In the genomic region with DNA sequence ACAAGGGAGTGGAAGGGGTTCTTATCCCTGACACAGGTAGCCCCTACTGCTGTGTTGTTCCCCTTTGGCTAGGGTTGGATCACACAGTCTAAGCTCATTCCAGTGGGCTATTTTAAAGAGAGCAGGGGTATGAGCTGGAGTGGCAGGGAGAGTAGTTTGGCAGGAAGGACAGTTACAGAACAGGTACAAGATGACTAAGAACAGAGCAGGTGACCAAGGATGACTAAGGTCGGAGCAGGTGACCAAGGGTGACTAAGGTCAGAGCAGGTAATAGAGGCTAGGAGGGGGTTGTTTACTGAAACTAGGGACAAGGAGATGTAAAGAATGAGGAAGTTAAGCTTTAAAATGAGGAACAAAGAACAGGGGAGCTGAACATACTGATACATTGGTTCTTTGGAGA, we compare ENCODE assay signal across 20 cellular contexts.
"Had no signal": no experiment of that assay in that cellular context is flagged by ENCODE, and none has a peak within 500 bp of the region (broad histone marks: within the 10 kb centered on the region; RNA-seq: fewer than 3 reads in every experiment).

No MANE protein-coding gene starts in this region.

- ATAC-seq: activated CD4-positive, CD25-positive, alpha-beta regulatory T cell treated with anti-CD3 and anti-CD28 coated beads, Interleukin-2, amount 50 U/mL, for 24 hours; activated CD8-positive, alpha-beta T cell treated with anti-CD3 and anti-CD28 coated beads, Interleukin-2, amount 10 ng/mL, durations not matched to agents 7 days and 5 days; activated naive CD8-positive, alpha-beta T cell treated with anti-CD3 and anti-CD28 coated beads, Interleukin-2, amount 50 U/mL, for 24 hours; activated T-cell treated with anti-CD3 and anti-CD28 coated beads, Interleukin-2, amount 50 U/mL, for 4 hours; foreskin keratinocyte; mucosa of descending colon had no signal

- DNase-seq: activated CD4-positive, alpha-beta T cell treated with anti-CD3 and anti-CD28 coated beads, Interleukin-2, amount 10 ng/mL, durations not matched to agents 7 days and 5 days; activated CD8-positive, alpha-beta T cell treated with anti-CD3 and anti-CD28 coated beads, Interleukin-2, amount 10 ng/mL, durations not matched to agents 7 days and 5 days; activated naive CD4-positive, alpha-beta T cell treated with anti-CD3 and anti-CD28 coated beads, Interleukin-2, amount 10 ng/mL, durations not matched to agents 7 days and 5 days; activated naive CD8-positive, alpha-beta T cell treated with anti-CD3 and anti-CD28 coated beads, Interleukin-2, amount 50 U/mL, for 24 hours; activated T-cell treated with anti-CD3 and anti-CD28 coated beads, Interleukin-2, amount 50 U/mL, for 4 hours; aorta; brain microvascular endothelial cell; central memory CD4-positive, alpha-beta T cell; colonic mucosa; foreskin keratinocyte; hypothalamus; left ventricle myocardium inferior; mammary epithelial cell; mucosa of descending colon; naive B cell; T-helper 9 cell; transverse colon had no signal

- H3K27ac Mint-ChIP-seq: activated CD4-positive, alpha-beta T cell treated with anti-CD3 and anti-CD28 coated beads, Interleukin-2, amount 10 ng/mL, durations not matched to agents 7 days and 5 days; activated CD8-positive, alpha-beta T cell treated with anti-CD3 and anti-CD28 coated beads, Interleukin-2, amount 10 ng/mL, durations not matched to agents 7 days and 5 days; activated naive CD4-positive, alpha-beta T cell treated with anti-CD3 and anti-CD28 coated beads, Interleukin-2, amount 10 ng/mL, durations not matched to agents 7 days and 5 days; activated naive CD8-positive, alpha-beta T cell treated with anti-CD3 and anti-CD28 coated beads, Interleukin-2, amount 50 U/mL, for 24 hours; naive B cell; stimulated activated naive CD8-positive, alpha-beta T cell treated with anti-CD3 and anti-CD28 coated beads, Interleukin-15, Interleukin-2, amounts not matched to agents 100 ng/mL and 50 ng/mL, for 24 hours had no signal

- H3K4me1 Mint-ChIP-seq: activated CD4-positive, alpha-beta T cell treated with anti-CD3 and anti-CD28 coated beads, Interleukin-2, amount 10 ng/mL, durations not matched to agents 7 days and 5 days; activated naive CD4-positive, alpha-beta T cell treated with anti-CD3 and anti-CD28 coated beads, Interleukin-2, amount 10 ng/mL, durations not matched to agents 7 days and 5 days; activated naive CD8-positive, alpha-beta T cell treated with anti-CD3 and anti-CD28 coated beads, Interleukin-2, amount 50 U/mL, for 24 hours; neural crest cell had no signal

- H3K36me3 Mint-ChIP-seq: activated naive CD4-positive, alpha-beta T cell treated with anti-CD3 and anti-CD28 coated beads, Interleukin-2, amount 10 ng/mL, durations not matched to agents 7 days and 5 days had no signal

- H3K27me3 Mint-ChIP-seq: activated naive CD8-positive, alpha-beta T cell treated with anti-CD3 and anti-CD28 coated beads, Interleukin-2, amount 50 U/mL, for 24 hours had no signal

- H3K4me3 Mint-ChIP-seq: activated CD4-positive, alpha-beta T cell treated with anti-CD3 and anti-CD28 coated beads, Interleukin-2, amount 10 ng/mL, durations not matched to agents 7 days and 5 days; activated CD8-positive, alpha-beta T cell treated with anti-CD3 and anti-CD28 coated beads, Interleukin-2, amount 10 ng/mL, durations not matched to agents 7 days and 5 days; activated naive CD4-positive, alpha-beta T cell treated with anti-CD3 and anti-CD28 coated beads, Interleukin-2, amount 10 ng/mL, durations not matched to agents 7 days and 5 days; activated naive CD8-positive, alpha-beta T cell treated with anti-CD3 and anti-CD28 coated beads, Interleukin-2, amount 50 U/mL, for 24 hours; activated T-cell treated with anti-CD3 and anti-CD28 coated beads, Interleukin-2, amount 50 U/mL, for 4 hours; neural crest cell; stimulated activated naive CD8-positive, alpha-beta T cell treated with anti-CD3 and anti-CD28 coated beads, Interleukin-15, Interleukin-2, amounts not matched to agents 100 ng/mL and 50 ng/mL, for 24 hours had no signal
